In the genomic region with DNA sequence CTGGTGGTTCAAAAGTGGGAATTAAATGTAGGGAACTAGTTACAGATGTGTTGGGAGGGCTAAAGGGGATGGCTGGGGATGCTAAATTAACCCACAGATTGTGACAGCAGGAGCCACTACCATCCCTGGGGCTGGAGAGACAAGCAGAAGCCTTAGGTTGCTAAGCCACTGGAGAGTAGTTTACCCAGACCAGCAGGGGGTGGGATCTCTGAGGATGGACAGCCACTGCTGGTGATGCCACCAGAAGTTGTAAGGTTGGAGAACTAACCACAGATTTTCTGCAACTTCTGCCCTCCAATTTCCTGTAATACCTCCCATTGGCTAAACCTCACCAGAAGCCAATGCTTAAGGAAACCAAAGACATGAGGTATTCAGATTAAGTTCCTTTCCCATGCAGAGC, we compare ENCODE assay signal across 1 cellular context.
TF ChIP-seq lines count a peak whose summit lies in the region.

No MANE protein-coding gene starts in this region.

TF ChIP-seq in endothelial cell of umbilical vein, 7 proteins besides CTCF, POLR2A, EP300 and RAD21:
- TF ChIP-seq POLR2AphosphoS5 (IDR thresholded peaks at IDR 0.05; ENCODE audit: insufficient read depth, low read depth, low read length) = no peak
- no peak for TF ChIP-seq GATA2 (IDR thresholded peaks at IDR 0.05; ENCODE audit: insufficient read depth, insufficient read length, low read depth, low read length)
- TF ChIP-seq, protein P1, sequence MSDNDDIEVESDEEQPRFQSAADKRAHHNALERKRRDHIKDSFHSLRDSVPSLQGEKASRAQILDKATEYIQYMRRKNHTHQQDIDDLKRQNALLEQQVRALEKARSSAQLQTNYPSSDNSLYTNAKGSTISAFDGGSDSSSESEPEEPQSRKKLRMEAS (IDR thresholded peaks at IDR 0.05; ENCODE audit: insufficient read depth, insufficient read length) = no peak
- no peak for TF ChIP-seq MYC (IDR thresholded peaks at IDR 0.05; ENCODE audit: low read depth, low read length)
- no peak for TF ChIP-seq JUN (IDR thresholded peaks at IDR 0.05; ENCODE audit: borderline replicate concordance, insufficient read depth, insufficient read length, low read depth)
- no peak for TF ChIP-seq EZH2 (IDR thresholded peaks at IDR 0.05; ENCODE audit: borderline replicate concordance, low read depth, low read length, severe bottlenecking)
- no peak for TF ChIP-seq FOS (IDR thresholded peaks at IDR 0.05; ENCODE audit: borderline replicate concordance, insufficient read depth, low read length)
